Comparison of ENCODE assay signal across 20 cellular contexts in the genomic region with DNA sequence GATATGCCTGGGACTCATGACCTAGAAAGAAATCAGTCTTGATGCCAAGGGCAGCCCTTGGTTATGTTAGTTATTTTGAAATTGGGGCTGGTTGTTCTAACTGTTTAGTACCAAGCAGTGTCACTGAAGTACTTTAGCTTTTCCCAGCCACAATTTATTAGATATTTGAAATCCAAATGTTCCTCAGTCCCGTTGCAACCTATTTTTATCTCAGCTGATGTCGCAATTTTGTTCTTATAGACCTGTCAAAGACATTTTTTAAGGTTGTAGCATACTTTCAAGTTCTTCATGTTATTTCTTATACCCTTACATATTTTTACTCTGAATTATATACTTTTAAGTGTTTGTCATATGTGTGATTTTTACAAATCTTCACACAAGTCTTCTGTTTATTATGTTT.
"Had no signal": no experiment of that assay in that cellular context is flagged by ENCODE, and none has a peak within 500 bp of the region (broad histone marks: within the 10 kb centered on the region; RNA-seq: fewer than 3 reads in every experiment).

No MANE protein-coding gene starts in this region.

- H3K4me2 ChIP-seq: SK-N-SH had no signal

- H3K27me3 ChIP-seq: MG63 had no signal

- H3K9me2 ChIP-seq: SK-N-SH had no signal

- H3K4me3 ChIP-seq: MG63 had no signal

- ATAC-seq: Panc1 had no signal

- DNase-seq: Karpas-422, KG1, MG63, NCI-H1092, NCI-H1105 treated with DMSO at 0.1 percent for 48 hours, NCI-H1417 treated with DMSO at 0.1 percent for 48 hours, NCI-H146, NCI-H1694 treated with DMSO at 0.1 percent for 48 hours, NCI-H1930, NCI-H2081, NCI-H2107, NCI-H2227 treated with DMSO at 0.1 percent for 48 hours, NCI-H524 treated with DMSO at 0.1 percent for 48 hours, NCI-H69, NCI-H774, SHP77 treated with DMSO at 0.1 percent for 48 hours, SK-N-SH, SW 1271 had no signal

- H3K9ac ChIP-seq: SK-N-SH had no signal

- H3K27ac ChIP-seq: RWPE1 had no signal

- H3K9me3 ChIP-seq: MG63, SK-N-SH had no signal

- H3K36me3 ChIP-seq: MG63 had no signal
